In genomic region chr1:18526436-18527275, GRCh38 we compare ENCODE assay signal across 24 cellular contexts. TPM values are rescaled to one million over a fixed set of nuclear protein-coding genes. Genes with fewer than 3 reads are reported as not detected.
DNase-seq lines count a peak whose midpoint lies in the region; ATAC-seq and TF ChIP-seq lines count a peak whose summit lies in the region.
"Had no signal": no experiment of that assay in that cellular context is flagged by ENCODE, and none has a peak within 500 bp of the region (broad histone marks: within the 10 kb centered on the region; RNA-seq: fewer than 3 reads in every experiment).

No MANE protein-coding gene starts in this region.

- no peak overlapping the region for H4K8ac ChIP-seq in trophoblast cell (ENCODE audit: low read depth, low read length)

- no peak for ATAC-seq in lung (ENCODE audit: insufficient read depth, low FRiP score)
- no peak for ATAC-seq in heart left ventricle
- no peak for ATAC-seq in GM19324 (IDR thresholded peaks at IDR 0.05; ENCODE audit: low FRiP score, unreplicated experiment)
- ATAC-seq: GM12878, GM23338 had no signal

- TF ChIP-seq POLR2A in esophagus muscularis mucosa (IDR thresholded peaks at IDR 0.05; ENCODE audit: low read depth) (no peak), heart left ventricle (IDR thresholded peaks at IDR 0.05) (no peak)

- H3K4me2 ChIP-seq in trophoblast cell (ENCODE audit: low read length): no peak overlapping the region
- H3K4me2 ChIP-seq: BLaER1 treated with 17β-estradiol and CSF1 and Interleukin-3, amounts not matched to agents 10 nM and 100 nM; GM23338 had no signal

- DNase-seq in AG20443 (ENCODE audit: low spot score) (peak; percentile 5), esophagus muscularis mucosa (ENCODE audit: extremely low spot score) (peak; percentile 75), lung (ENCODE audit: low spot score) (peak; percentile 14), trophoblast cell (peak; percentile 87 to 91), heart left ventricle (no peak), NCI-H187 (lab: John Stamatoyannopoulos, UW) (no peak), ascending aorta (ENCODE audit: low spot score in 2 of 2) (no peak)
- DNase-seq: AML-193; BE2C; CD4-positive, alpha-beta T cell; CD8-positive, alpha-beta memory T cell; DMS 273 treated with DMSO at 0.1 percent for 48 hours; DMS79; EL; GDM1; HFFc6 had no signal

- no peaks in the 10 kb centered on the region for H3K79me2 ChIP-seq in trophoblast cell (ENCODE audit: control insufficient read depth, insufficient read depth, low read length, poor library complexity)

- intact Hi-C loops in esophagus muscularis mucosa (cut with DNase I): no loop called here
- intact Hi-C loops in heart left ventricle (cut with DNase I): no loop called here
- intact Hi-C loops in ascending aorta (cut with DNase I): no loop called here

- H4K12ac ChIP-seq in trophoblast cell (ENCODE audit: low read depth, low read length): no peak overlapping the region

- H3K4me3 ChIP-seq in esophagus muscularis mucosa (no peak overlapping the region), lung (no peak overlapping the region), trophoblast cell (ENCODE audit: low read depth, low read length) (no peak overlapping the region), heart left ventricle (no peak overlapping the region), ascending aorta (no peak overlapping the region)
- H3K4me3 ChIP-seq: BLaER1 treated with 17β-estradiol and CSF1 and Interleukin-3, amounts not matched to agents 10 nM and 100 nM; GM12878; GM23338; HAP-1 had no signal

- no peak overlapping the region for H3K18ac ChIP-seq in trophoblast cell (ENCODE audit: low read length)

- H2AK5ac ChIP-seq in trophoblast cell (ENCODE audit: low read length): no peak overlapping the region

- H3K4me1 ChIP-seq in esophagus muscularis mucosa (no peaks in the 10 kb centered on the region), lung (ENCODE audit: control insufficient read depth in 2 of 2, insufficient read depth in 2 of 2, low read length in 2 of 2) (no peaks in the 10 kb centered on the region), trophoblast cell (ENCODE audit: control insufficient read depth in 1 of 2, insufficient read depth in 2 of 2, low read length in 2 of 2) (no peaks in the 10 kb centered on the region), heart left ventricle (no peaks in the 10 kb centered on the region), ascending aorta (no peaks in the 10 kb centered on the region)
- H3K4me1 ChIP-seq: BE2C; BLaER1 treated with 17β-estradiol and CSF1 and Interleukin-3, amounts not matched to agents 10 nM and 100 nM; HAP-1 had no signal

- H3K27me3 ChIP-seq in esophagus muscularis mucosa (peaks cover 0 to 58% (median 0%) of the 10 kb centered on the region in 4 donors), lung (ENCODE audit: control insufficient read depth, insufficient read depth) (no peaks in the 10 kb centered on the region), trophoblast cell (ENCODE audit: insufficient read depth, low read length) (no peaks in the 10 kb centered on the region), heart left ventricle (peaks cover 0 to 17% (median 4%) of the 10 kb centered on the region in 9 donors), ascending aorta (no peaks in the 10 kb centered on the region)
- H3K27me3 ChIP-seq: BE2C; BLaER1 treated with 17β-estradiol and CSF1 and Interleukin-3, amounts not matched to agents 10 nM and 100 nM had no signal

- no peak overlapping the region for H3K4ac ChIP-seq in trophoblast cell (ENCODE audit: low read depth, low read length)

- H3K27ac ChIP-seq in esophagus muscularis mucosa (replicated peaks in 1 of 4) (no peak overlapping the region), lung (ENCODE audit: low read depth in 1 of 2, low read length in 1 of 2) (no peak overlapping the region), trophoblast cell (ENCODE audit: low read depth, low read length) (no peak overlapping the region), heart left ventricle (no peak overlapping the region), ascending aorta (no peak overlapping the region)
- H3K27ac ChIP-seq: 22Rv1; BLaER1 treated with 17β-estradiol and CSF1 and Interleukin-3, amounts not matched to agents 10 nM and 100 nM had no signal

- no peaks in the 10 kb centered on the region for H3K79me1 ChIP-seq in trophoblast cell (ENCODE audit: low read length)

- H3K36me3 ChIP-seq in esophagus muscularis mucosa: no peaks in the 10 kb centered on the region
- H3K36me3 ChIP-seq in lung (ENCODE audit: control insufficient read depth in 2 of 2, insufficient read depth in 2 of 2, low read length in 2 of 2): no peaks in the 10 kb centered on the region
- H3K36me3 ChIP-seq in trophoblast cell (ENCODE audit: control insufficient read depth in 1 of 2, insufficient read depth in 2 of 2, low read length in 2 of 2): no peaks in the 10 kb centered on the region
- H3K36me3 ChIP-seq in heart left ventricle: no peaks in the 10 kb centered on the region
- no peaks in the 10 kb centered on the region for H3K36me3 ChIP-seq in ascending aorta
- H3K36me3 ChIP-seq: BE2C; BLaER1 treated with 17β-estradiol and CSF1 and Interleukin-3, amounts not matched to agents 10 nM and 100 nM; HAP-1 had no signal

- H3K14ac ChIP-seq in trophoblast cell (ENCODE audit: low read length): no peak overlapping the region

- TF ChIP-seq EP300 in esophagus muscularis mucosa (IDR thresholded peaks at IDR 0.05): no peak

- TF ChIP-seq CTCF in esophagus muscularis mucosa (IDR thresholded peaks at IDR 0.05) (no peak), lung (IDR thresholded peaks at IDR 0.05; ENCODE audit: control extremely low read depth, extremely low read depth) (no peak), heart left ventricle (IDR thresholded peaks at IDR 0.05) (no peak), ascending aorta (IDR thresholded peaks at IDR 0.05) (no peak)

- H2BK12ac ChIP-seq in trophoblast cell (ENCODE audit: low read length): no peak overlapping the region

- H3K9me3 ChIP-seq in esophagus muscularis mucosa (peaks cover 0 to 5% (median 0%) of the 10 kb centered on the region in 4 donors), lung (ENCODE audit: control insufficient read depth in 2 of 2, insufficient read depth in 1 of 2, low read length in 1 of 2) (no peaks in the 10 kb centered on the region), trophoblast cell (ENCODE audit: insufficient read depth, low read depth, low read length) (peaks cover 2% of the 10 kb centered on the region), heart left ventricle (peaks cover 0 to 5% (median 0%) of the 10 kb centered on the region in 12 donors), ascending aorta (no peaks in the 10 kb centered on the region)
- H3K9me3 ChIP-seq: BE2C; BLaER1 treated with 17β-estradiol and CSF1 and Interleukin-3, amounts not matched to agents 10 nM and 100 nM; HAP-1 had no signal

- no peak overlapping the region for H3K9ac ChIP-seq in trophoblast cell (ENCODE audit: low read length)
- H3K9ac ChIP-seq: BLaER1 treated with 17β-estradiol and CSF1 and Interleukin-3, amounts not matched to agents 10 nM and 100 nM had no signal

- H2AFZ ChIP-seq in trophoblast cell (ENCODE audit: insufficient read depth, low read length, poor library complexity): no peak overlapping the region
- H2AFZ ChIP-seq: GM23338 had no signal

- H2BK120ac ChIP-seq in trophoblast cell (ENCODE audit: insufficient read depth, low read length, poor library complexity): no peak overlapping the region

- H2BK5ac ChIP-seq in trophoblast cell (ENCODE audit: low read depth, low read length, poor library complexity): no peak overlapping the region

- 81% methylated on average over 6 of the region's 6 CpGs for WGBS in esophagus muscularis mucosa
- WGBS in lung, 2 donors: 78 to 81% methylated on average over 6 of the region's 6 CpGs
- no CpG with 5 or more reads among the region's 6 CpGs for WGBS in trophoblast cell (ENCODE audit: extremely low coverage, insufficient coverage, insufficient read length)
- 64 to 75% (median 74%) methylated on average over 5 to 6 of the region's 6 CpGs for WGBS in heart left ventricle, 4 donors

- no peak overlapping the region for H4K91ac ChIP-seq in trophoblast cell (ENCODE audit: low read depth, low read length)

- no peak overlapping the region for H3K23ac ChIP-seq in trophoblast cell (ENCODE audit: low read length)

RNA-seq across cellular contexts. Expression of gene KLHDC7A, which starts 45.9 kb away (rescaled TPM):
- total RNA-seq in esophagus muscularis mucosa: not detected
- 1 to 10 TPM; 1.3 to 4.9 TPM for total RNA-seq in lung
- 1 to 10 TPM; 1.0 to 1.9 TPM for polyA plus RNA-seq in lung
- polyA plus RNA-seq in trophoblast cell (2013): 0.97 and 1.1 TPM in 2 replicates
- total RNA-seq in heart left ventricle: under 1 TPM in 3 of 9 donors, not detected in 6; 0.05 to 0.16 (median 0.12) TPM
- not detected for polyA plus RNA-seq in heart left ventricle
- not detected for total RNA-seq in ascending aorta
- total RNA-seq: CD4-positive, alpha-beta T cell; CD8-positive, alpha-beta memory T cell; GM12878; HFFc6 had no signal
- polyA plus RNA-seq: AG04450; CD14-positive monocyte; CD8-positive, alpha-beta memory T cell; GM12878 had no signal

Comparison
In these comparisons a context has a peak if more than half of its experiments do, and no peak if none do; other contexts are left out.
1. DNase-seq: peak in AG20443 (single experiment), esophagus muscularis mucosa (single experiment), lung (single experiment) and trophoblast cell (2 of 2); none in heart left ventricle (0 of 5), NCI-H187 (0 of 2) and ascending aorta (0 of 2).